Comparison of ENCODE assay signal across 8 cellular contexts in the genomic region with DNA sequence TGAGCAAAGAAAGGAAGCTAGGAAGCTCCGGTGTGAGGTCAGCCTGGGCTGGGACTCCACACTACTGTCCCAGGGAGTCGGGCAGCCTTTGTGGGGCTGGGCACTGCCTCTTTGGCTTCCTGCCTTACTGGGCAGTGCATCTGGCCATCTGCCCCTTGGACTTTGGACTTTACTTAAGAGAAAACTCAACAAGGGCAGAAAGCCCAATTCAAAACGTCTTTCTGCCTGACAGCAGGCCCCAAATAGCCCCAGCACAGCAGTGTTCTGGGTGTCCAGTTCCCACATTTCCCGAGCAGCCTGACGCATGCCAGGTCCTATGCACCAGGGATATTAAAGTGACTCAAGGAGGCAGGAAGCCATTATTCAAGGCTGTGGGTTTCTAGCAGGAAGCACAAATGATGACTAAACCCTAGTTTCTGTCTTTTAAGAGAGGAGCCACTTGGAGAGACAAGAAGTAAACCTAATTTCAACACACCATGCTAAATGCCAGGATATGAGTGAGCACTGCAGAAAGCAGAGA. TPM values are rescaled to one million over a fixed set of nuclear protein-coding genes. Genes with fewer than 3 reads are reported as not detected.
A peak's percentile ranks its signal among the peaks of the same experiment; 100 is the strongest.
DNase-seq lines count a peak whose midpoint lies in the region; ATAC-seq and TF ChIP-seq lines count a peak whose summit lies in the region.

No MANE protein-coding gene starts in this region.

- no peak for DNase-seq in CD4-positive, alpha-beta T cell
- DNase-seq in KG1 (lab: John Stamatoyannopoulos, UW): peak; percentile 60
- peak; percentile 8 for DNase-seq in activated naive CD8-positive, alpha-beta T cell treated with anti-CD3 and anti-CD28 coated beads for 36 hours
- DNase-seq in right atrium auricular region (ENCODE audit: low spot score): peak; percentile 86
- DNase-seq in gastrocnemius medialis: peak; percentile 87 to 94
- no peak for DNase-seq in stimulated activated CD4-positive, alpha-beta T cell treated with anti-CD3 and anti-CD28 coated beads, Interleukin-4, amount 100 ng/mL, for 1 hour
- no peak for DNase-seq in type B pancreatic cell (ENCODE audit: extremely low spot score, unreplicated experiment)

- no peak for TF ChIP-seq CTCF in CD4-positive, alpha-beta T cell (IDR thresholded peaks at IDR 0.05)
- no peak for TF ChIP-seq CTCF in right atrium auricular region (IDR thresholded peaks at IDR 0.05)
- no peak for TF ChIP-seq CTCF in gastrocnemius medialis (IDR thresholded peaks at IDR 0.05 in 4 of 5, conservative IDR thresholded peaks at IDR 0.05 in 1 of 5)
- TF ChIP-seq CTCF in type B pancreatic cell (conservative IDR thresholded peaks at IDR 0.05): no peak

- no peak overlapping the region for H3K4me3 Mint-ChIP-seq in CD4-positive, alpha-beta T cell
- H3K4me3 Mint-ChIP-seq in activated naive CD8-positive, alpha-beta T cell treated with anti-CD3 and anti-CD28 coated beads for 36 hours: no peak overlapping the region
- H3K4me3 Mint-ChIP-seq in type B pancreatic cell: no peak overlapping the region

- H3K9me3 Mint-ChIP-seq in CD4-positive, alpha-beta T cell: no peaks in the 10 kb centered on the region
- H3K9me3 Mint-ChIP-seq in activated naive CD8-positive, alpha-beta T cell treated with anti-CD3 and anti-CD28 coated beads for 36 hours: no peaks in the 10 kb centered on the region
- no peaks in the 10 kb centered on the region for H3K9me3 Mint-ChIP-seq in type B pancreatic cell

- no peaks in the 10 kb centered on the region for H3K27me3 ChIP-seq in CD4-positive, alpha-beta T cell (ENCODE audit: control insufficient read depth, insufficient read depth, low read length)
- H3K27me3 ChIP-seq in right atrium auricular region (no peaks in the 10 kb centered on the region), gastrocnemius medialis (no peaks in the 10 kb centered on the region)

- POLR2A ChIA-PET in CD4-positive, alpha-beta T cell (lab: Charles Lee): no interaction called here

- no peak overlapping the region for H3K27ac ChIP-seq in CD4-positive, alpha-beta T cell (ENCODE audit: low read depth, low read length)
- H3K27ac ChIP-seq in right atrium auricular region: peak overlapping the region; percentile 46 to 61
- peak overlapping the region; percentile 83 to 91 (median 87) for H3K27ac ChIP-seq in gastrocnemius medialis

- ATAC-seq in CD4-positive, alpha-beta T cell (ENCODE audit: poor library complexity): peak; percentile 26
- peak; percentile 97 to 99 for ATAC-seq in gastrocnemius medialis
- ATAC-seq in HG02610 (IDR thresholded peaks at IDR 0.05; ENCODE audit: unreplicated experiment): no peak

- intact Hi-C loops in CD4-positive, alpha-beta T cell (cut with DNase I, micrococcal nuclease): no loop called here
- intact Hi-C loops in gastrocnemius medialis (cut with DNase I; ENCODE audit: low total_unique reads): loop anchor here (1.0 kb wide), 1 partner anchor 37 kb away; no protein-coding TSS in a partner anchor

- H3K36me3 ChIP-seq in right atrium auricular region: peaks cover 35% of the 10 kb centered on the region
- peaks cover 0 to 4% of the 10 kb centered on the region in 2 donors for H3K36me3 ChIP-seq in gastrocnemius medialis

- H3K4me1 Mint-ChIP-seq in CD4-positive, alpha-beta T cell (ENCODE audit: low read depth): peaks cover 6% of the 10 kb centered on the region
- peaks cover 23% of the 10 kb centered on the region for H3K4me1 Mint-ChIP-seq in activated naive CD8-positive, alpha-beta T cell treated with anti-CD3 and anti-CD28 coated beads for 36 hours
- H3K4me1 Mint-ChIP-seq in type B pancreatic cell (ENCODE audit: unreplicated experiment): peaks cover 14% of the 10 kb centered on the region

- peak in 1 of 2 donors; percentile 42 for TF ChIP-seq POLR2A in gastrocnemius medialis (IDR thresholded peaks at IDR 0.05)

- no peaks in the 10 kb centered on the region for H3K9me3 ChIP-seq in CD4-positive, alpha-beta T cell (ENCODE audit: control insufficient read depth, low read length)
- H3K9me3 ChIP-seq in right atrium auricular region: no peaks in the 10 kb centered on the region
- no peaks in the 10 kb centered on the region for H3K9me3 ChIP-seq in gastrocnemius medialis

- no peaks in the 10 kb centered on the region for H3K36me3 Mint-ChIP-seq in CD4-positive, alpha-beta T cell (ENCODE audit: low read depth)
- no peaks in the 10 kb centered on the region for H3K36me3 Mint-ChIP-seq in activated naive CD8-positive, alpha-beta T cell treated with anti-CD3 and anti-CD28 coated beads for 36 hours
- H3K36me3 Mint-ChIP-seq in type B pancreatic cell: no peaks in the 10 kb centered on the region

- H3K4me3 ChIP-seq in right atrium auricular region (no peak overlapping the region), gastrocnemius medialis (peak overlapping the region in 2 of 4 donors; percentile 5 to 14)

- no peaks in the 10 kb centered on the region for H3K27me3 Mint-ChIP-seq in CD4-positive, alpha-beta T cell
- no peaks in the 10 kb centered on the region for H3K27me3 Mint-ChIP-seq in activated naive CD8-positive, alpha-beta T cell treated with anti-CD3 and anti-CD28 coated beads for 36 hours
- H3K27me3 Mint-ChIP-seq in type B pancreatic cell: peaks cover 7% of the 10 kb centered on the region

- H3K27ac Mint-ChIP-seq in CD4-positive, alpha-beta T cell: no peak overlapping the region
- peak overlapping the region; percentile 12 for H3K27ac Mint-ChIP-seq in activated naive CD8-positive, alpha-beta T cell treated with anti-CD3 and anti-CD28 coated beads for 36 hours
- no peak overlapping the region for H3K27ac Mint-ChIP-seq in type B pancreatic cell

- CTCF ChIA-PET in CD4-positive, alpha-beta T cell (lab: Charles Lee): interaction anchor here (0.6 kb wide), 1 partner anchor 176 kb away, joined by 3 read pairs; no protein-coding TSS in a partner anchor

- H3K4me1 ChIP-seq in right atrium auricular region (peaks cover 0 to 21% of the 10 kb centered on the region in 2 donors), gastrocnemius medialis (peaks cover 19 to 22% of the 10 kb centered on the region in 2 donors)

- in situ Hi-C loops in gastrocnemius medialis (cut with MboI; ENCODE audit: low sequenced_read_pairs in 4 of 4): no loop called here

RNA-seq across cellular contexts. Expression of a gene that starts 37.9 kb away (rescaled TPM):
- 10 to 100 TPM; 19.9 to 20.0 TPM for total RNA-seq in CD4-positive, alpha-beta T cell
- 10 to 100 TPM; 11.5 to 12.4 TPM for total RNA-seq in activated naive CD8-positive, alpha-beta T cell treated with anti-CD3 and anti-CD28 coated beads for 36 hours
- 10 to 100 TPM; 18.1 to 30.0 TPM for total RNA-seq in right atrium auricular region
- 10 to 100 TPM; 18.1 to 51.1 (median 31.9) TPM for total RNA-seq in gastrocnemius medialis
- 29.9 and 32.1 TPM in 2 replicates for total RNA-seq in type B pancreatic cell (ENCODE audit: low replicate concordance)

Comparison
In these comparisons a context has a peak if more than half of its experiments do, and no peak if none do; other contexts are left out.
1. DNase-seq: peak in KG1 (single experiment), activated naive CD8-positive, alpha-beta T cell treated with anti-CD3 and anti-CD28 coated beads for 36 hours (single experiment), right atrium auricular region (single experiment) and gastrocnemius medialis (2 of 2); none in CD4-positive, alpha-beta T cell (0 of 10), stimulated activated CD4-positive, alpha-beta T cell treated with anti-CD3 and anti-CD28 coated beads, Interleukin-4, amount 100 ng/mL, for 1 hour (single experiment) and type B pancreatic cell (single experiment).